24 cellular contexts compared by ENCODE assay signal in genomic region chr12:66061557-66062279, GRCh38.
DNase-seq lines count a peak whose midpoint lies in the region; ATAC-seq, FAIRE-seq and TF ChIP-seq lines count a peak whose summit lies in the region.
"Had no signal": no experiment of that assay in that cellular context is flagged by ENCODE, and none has a peak within 500 bp of the region (broad histone marks: within the 10 kb centered on the region; RNA-seq: fewer than 3 reads in every experiment).

No MANE protein-coding gene starts in this region.

- H3K36me3 ChIP-seq in mammary epithelial cell (ENCODE audit: insufficient read depth, low read length) = no peaks in the 10 kb centered on the region
- no peaks in the 10 kb centered on the region for H3K36me3 ChIP-seq in H1 (ENCODE audit: control insufficient read depth in 2 of 4, insufficient read depth in 4 of 4, low read length in 3 of 4)
- H3K36me3 ChIP-seq: upper lobe of right lung had no signal

- H3K27me3 Mint-ChIP-seq in MCF 10A (ENCODE audit: insufficient read depth, unreplicated experiment) (peaks cover 11% of the 10 kb centered on the region), chondrocyte (ENCODE audit: low read depth) (no peaks in the 10 kb centered on the region)

- no peak for TF ChIP-seq RAD21 in H1 (IDR thresholded peaks at IDR 0.05 in 1 of 2, conservative IDR thresholded peaks at IDR 0.05 in 1 of 2; ENCODE audit: low read depth in 2 of 2, low read length in 2 of 2)

- H3K79me1 ChIP-seq in H1 (ENCODE audit: low read depth, low read length) = no peaks in the 10 kb centered on the region

- H2BK5ac ChIP-seq in H1 (ENCODE audit: low read depth, low read length) = no peak overlapping the region

- POLR2A ChIA-PET in MCF 10A (lab: Yijun Ruan, JAX) (no interaction called here), H1 (lab: Charles Lee; ENCODE audit: partially characterized antibody) (interaction anchor here (1.3 to 1.6 kb wide), 2 partner anchors 26 to 28 kb away, joined by 3 to 5 read pairs; no protein-coding TSS in a partner anchor)

- in situ Hi-C loops in mammary epithelial cell (cut with MboI; ENCODE audit: low sequenced_read_pairs in 2 of 2) = no loop called here

- ATAC-seq in HG02571 (IDR thresholded peaks at IDR 0.05; ENCODE audit: unreplicated experiment) = no peak
- ATAC-seq: upper lobe of right lung had no signal

- no peak overlapping the region for H2AFZ ChIP-seq in mammary epithelial cell (ENCODE audit: low read depth, low read length)
- peak overlapping the region; percentile 71; the same call in 1 of the 2 replicates for H2AFZ ChIP-seq in H1 (ENCODE audit: low read length)

- intact Hi-C loops in MCF 10A (cut with micrococcal nuclease) = no loop called here
- intact Hi-C loops in mammary epithelial cell (cut with micrococcal nuclease) = no loop called here

- no peak overlapping the region for H2BK15ac ChIP-seq in H1 (ENCODE audit: low read length)

- H3K18ac ChIP-seq in H1 (ENCODE audit: extremely low read depth, low read length) = no peak overlapping the region; the same call in 1 of the 2 replicates

- TF ChIP-seq EP300 in H1 (IDR thresholded peaks at IDR 0.05; ENCODE audit: borderline replicate concordance in 1 of 2, low read depth in 2 of 2, low read length in 2 of 2) = no peak

- 0 out of 2 replicates have a peak overlapping the region, but pooled peaks have one; percentile 37 for H2BK20ac ChIP-seq in H1 (ENCODE audit: low read length)

- H3K4ac ChIP-seq in H1 (replicated peaks; ENCODE audit: insufficient read length, low read depth, low read length) = no peak overlapping the region

- FAIRE-seq in H1 (lab: Jason Lieb, UNC) = no peak
- FAIRE-seq: A204.1 had no signal

- no peak overlapping the region for H3K14ac ChIP-seq in H1 (ENCODE audit: insufficient read length)

- H3K23me2 ChIP-seq in H1 (ENCODE audit: low read depth, low read length) = no peaks in the 10 kb centered on the region

- no peak overlapping the region for H2AK5ac ChIP-seq in H1 (ENCODE audit: low read depth, low read length)

- TF ChIP-seq CTCF in MCF 10A (IDR thresholded peaks at IDR 0.05; ENCODE audit: unreplicated experiment) = no peak
- TF ChIP-seq CTCF in mammary epithelial cell (conservative IDR thresholded peaks at IDR 0.05 in 1 of 2, IDR thresholded peaks at IDR 0.05 in 1 of 2; ENCODE audit: extremely low read depth in 1 of 2, insufficient read depth in 1 of 2, low read depth in 1 of 2, low read length in 2 of 2) = no peak
- TF ChIP-seq CTCF in H1 (IDR thresholded peaks at IDR 0.05; ENCODE audit: control extremely low read depth in 1 of 3, insufficient read depth in 1 of 3, low read depth in 1 of 3, low read length in 3 of 3) = no peak
- TF ChIP-seq CTCF in chondrocyte (IDR thresholded peaks at IDR 0.05) = no peak

- H3K4me1 Mint-ChIP-seq in MCF 10A (ENCODE audit: insufficient read depth, unreplicated experiment) (peaks cover 7% of the 10 kb centered on the region), chondrocyte (ENCODE audit: low read depth) (peaks cover 62% of the 10 kb centered on the region)

- H3K27ac ChIP-seq in mammary epithelial cell (ENCODE audit: insufficient read depth, low read depth, low read length) = no peak overlapping the region
- no peak overlapping the region; the same call in 1 of the 2 replicates for H3K27ac ChIP-seq in H1 (ENCODE audit: low read depth, low read length)
- H3K27ac ChIP-seq: C4-2B, upper lobe of right lung had no signal

- H3K4me2 ChIP-seq in mammary epithelial cell (ENCODE audit: insufficient read depth, low read depth, low read length) (no peak overlapping the region), H1 (ENCODE audit: insufficient read depth in 1 of 2, low read depth in 2 of 2, low read length in 2 of 2) (peak overlapping the region; percentile 14 to 60)

- CTCF ChIA-PET in MCF 10A (lab: Yijun Ruan, JAX) (interaction anchor here (1.3 kb wide), 1 partner anchor 25 kb away, joined by 4 read pairs; no protein-coding TSS in a partner anchor), mammary epithelial cell (lab: Charles Lee; ENCODE audit: low non-redundant PET) (no interaction called here), H1 (lab: Charles Lee; ENCODE audit: partially characterized antibody) (interaction anchor here (0.7 to 2.3 kb wide), 4 partner anchors 41 to 1331 kb away, joined by 3 to 7 read pairs (median 4); no protein-coding TSS in a partner anchor)

- H3K27ac Mint-ChIP-seq in MCF 10A (ENCODE audit: low read depth, unreplicated experiment) (no peak overlapping the region), chondrocyte (ENCODE audit: unreplicated experiment) (no peak overlapping the region)
- H3K27ac Mint-ChIP-seq: activated CD4-positive, alpha-beta memory T cell treated with anti-CD3 and anti-CD28 coated beads for 36 hours had no signal

- H3K36me3 Mint-ChIP-seq in MCF 10A (ENCODE audit: insufficient read depth, unreplicated experiment) (no peaks in the 10 kb centered on the region), chondrocyte (ENCODE audit: low read depth) (no peaks in the 10 kb centered on the region)
- H3K36me3 Mint-ChIP-seq: activated CD4-positive, alpha-beta memory T cell treated with anti-CD3 and anti-CD28 coated beads for 36 hours had no signal

- H3K9me3 ChIP-seq in mammary epithelial cell (replicated peaks; ENCODE audit: insufficient read depth, low read length) = no peaks in the 10 kb centered on the region
- H3K9me3 ChIP-seq in H1 (ENCODE audit: insufficient read depth in 2 of 2, low read depth in 1 of 2, low read length in 1 of 2) = no peaks in the 10 kb centered on the region
- H3K9me3 ChIP-seq: upper lobe of right lung had no signal

- H3K9ac ChIP-seq in mammary epithelial cell (ENCODE audit: insufficient read depth, low read length) = no peak overlapping the region
- H3K9ac ChIP-seq in H1 (replicated peaks in 1 of 4; ENCODE audit: extremely low read depth in 1 of 4, low read depth in 3 of 4, low read length in 3 of 4) = no peak overlapping the region

- no peak overlapping the region for H4K91ac ChIP-seq in H1 (replicated peaks; ENCODE audit: insufficient read length, low read length)

- H4K20me1 ChIP-seq in mammary epithelial cell (ENCODE audit: insufficient read depth, low read length) (no peaks in the 10 kb centered on the region), H1 (replicated peaks in 1 of 2; ENCODE audit: control insufficient read depth in 1 of 2, insufficient read depth in 2 of 2, low read length in 2 of 2) (no peaks in the 10 kb centered on the region)

- H3K27me3 ChIP-seq in mammary epithelial cell (ENCODE audit: insufficient read depth, low read length) (no peaks in the 10 kb centered on the region), H1 (replicated peaks in 1 of 4; ENCODE audit: control insufficient read depth in 3 of 4, extremely low read depth in 1 of 4, insufficient read depth in 3 of 4, low read length in 3 of 4) (no peaks in the 10 kb centered on the region)
- H3K27me3 ChIP-seq: upper lobe of right lung had no signal

- H3K4me1 ChIP-seq in mammary epithelial cell (ENCODE audit: insufficient read depth, low read length) (no peaks in the 10 kb centered on the region), H1 (replicated peaks in 1 of 4; ENCODE audit: control insufficient read depth in 3 of 4, insufficient read depth in 4 of 4, low read length in 3 of 4) (peaks cover 0 to 10% (median 2%) of the 10 kb centered on the region in 4 experiments; a peak in 2 of 7 replicates)
- H3K4me1 ChIP-seq: upper lobe of right lung had no signal

- H3K9me3 Mint-ChIP-seq in MCF 10A (ENCODE audit: unreplicated experiment) = no peaks in the 10 kb centered on the region
- H3K9me3 Mint-ChIP-seq in chondrocyte (ENCODE audit: low read depth) = no peaks in the 10 kb centered on the region
- H3K9me3 Mint-ChIP-seq: activated CD4-positive, alpha-beta memory T cell treated with anti-CD3 and anti-CD28 coated beads for 36 hours had no signal

- H2BK12ac ChIP-seq in H1 (ENCODE audit: low read depth, low read length) = no peak overlapping the region

- DNase-seq in MCF 10A (ENCODE audit: unreplicated experiment) (peak; percentile 47), mammary epithelial cell (no peak), H1 (ENCODE audit: low read depth in 1 of 2, low spot score in 2 of 2) (peak in 1 of 2 experiments; percentile 44), iPS-NIHi7 (ENCODE audit: extremely low spot score) (peak; percentile 45), KG1 (lab: John Stamatoyannopoulos, UW) (no peak), AG08396 (ENCODE audit: low spot score) (no peak), chondrocyte (ENCODE audit: low spot score) (no peak)
- DNase-seq: activated CD4-positive, alpha-beta memory T cell treated with anti-CD3 and anti-CD28 coated beads for 36 hours; activated CD4-positive, CD25-positive, alpha-beta regulatory T cell; activated gamma-delta T cell treated with Interleukin-2 at 50 U/mL for 16 hours; activated T-cell treated with anti-CD3 and anti-CD28 coated beads for 4 hours; anterior cingulate cortex; central memory CD4-positive, alpha-beta T cell; GF-D8; NCI-H1694 treated with DMSO at 0.1 percent for 48 hours; NCI-H226; NK-92 treated with Interleukin-12 subunit alpha and Interleukin-12 subunit beta, amount 100 ng/mL, for 24 hours; nucleus accumbens; stimulated activated CD4-positive, alpha-beta T cell treated with anti-CD3 and anti-CD28 coated beads, Interleukin-15, amount 100 ng/mL, for 24 hours; T-helper 9 cell; upper lobe of right lung had no signal

- no peak for TF ChIP-seq POLR2A in H1 (IDR thresholded peaks at IDR 0.05; ENCODE audit: control extremely low read depth in 1 of 2, low read depth in 2 of 2, low read length in 2 of 2)

- no peak overlapping the region for H4K8ac ChIP-seq in H1 (ENCODE audit: extremely low read depth, insufficient read depth, low read length)

- 66% methylated on average over 9 of the region's 9 CpGs for WGBS in mammary epithelial cell (ENCODE audit: low coverage, missing lambda C conversion rate)
- WGBS in H1 (ENCODE audit: extremely low coverage in 1 of 2, insufficient coverage in 1 of 2, insufficient read length in 1 of 2, insufficient replicate concordance in 2 of 2, low coverage in 1 of 2, low lambda C conversion rate in 2 of 2, missing lambda C conversion rate in 1 of 2), 2 experiments = 19% methylated on average over 9 of the region's 9 CpGs; no CpG with 5 or more reads in 1 of the 2 experiments

- dilution Hi-C loops in mammary epithelial cell (cut with HindIII; ENCODE audit: low sequenced_read_pairs) = no loop called here

- H3K79me2 ChIP-seq in mammary epithelial cell (ENCODE audit: insufficient read depth, low read length) = no peaks in the 10 kb centered on the region
- H3K79me2 ChIP-seq in H1 (ENCODE audit: control insufficient read depth in 1 of 2, insufficient read depth in 2 of 2, low read length in 2 of 2) = no peaks in the 10 kb centered on the region

- no peak overlapping the region for H3K4me3 Mint-ChIP-seq in MCF 10A (ENCODE audit: unreplicated experiment)
- H3K4me3 Mint-ChIP-seq in chondrocyte (ENCODE audit: unreplicated experiment) = no peak overlapping the region
- H3K4me3 Mint-ChIP-seq: activated CD4-positive, alpha-beta memory T cell treated with anti-CD3 and anti-CD28 coated beads for 36 hours had no signal

- BruUV-seq in MCF 10A (replicated peaks; lab: Mats Ljungman, UMichigan) (no TSS peak), mammary epithelial cell (replicated peaks; lab: Mats Ljungman, UMichigan) (no TSS peak)

- H3K23ac ChIP-seq in H1 (ENCODE audit: insufficient read length) = no peak overlapping the region

- no peak overlapping the region for H4K5ac ChIP-seq in H1 (ENCODE audit: insufficient read length, low read depth, low read length)

- H3K4me3 ChIP-seq in mammary epithelial cell (replicated peaks in 1 of 3; ENCODE audit: insufficient read depth in 1 of 3, low read depth in 2 of 3, low read length in 3 of 3) = no peak overlapping the region
- peak overlapping the region in 1 of 4 experiments; percentile 46; a peak in 3 of 8 replicates for H3K4me3 ChIP-seq in H1 (ENCODE audit: extremely low read depth in 1 of 4, insufficient read depth in 2 of 4, low read depth in 3 of 4, low read length in 4 of 4)
- H3K4me3 ChIP-seq: upper lobe of right lung had no signal

- no peak overlapping the region for H3K56ac ChIP-seq in H1 (replicated peaks; ENCODE audit: insufficient read length, low read depth, low read length)

- H2BK120ac ChIP-seq in H1 (replicated peaks; ENCODE audit: low read depth, low read length) = no peak overlapping the region

Comparison
In these comparisons a context has a peak if more than half of its experiments do, and no peak if none do; other contexts are left out.
1. DNase-seq: peak in MCF 10A (single experiment) and iPS-NIHi7 (single experiment); none in mammary epithelial cell (single experiment), KG1 (single experiment), AG08396 (single experiment) and chondrocyte (single experiment).